In the genomic region with DNA sequence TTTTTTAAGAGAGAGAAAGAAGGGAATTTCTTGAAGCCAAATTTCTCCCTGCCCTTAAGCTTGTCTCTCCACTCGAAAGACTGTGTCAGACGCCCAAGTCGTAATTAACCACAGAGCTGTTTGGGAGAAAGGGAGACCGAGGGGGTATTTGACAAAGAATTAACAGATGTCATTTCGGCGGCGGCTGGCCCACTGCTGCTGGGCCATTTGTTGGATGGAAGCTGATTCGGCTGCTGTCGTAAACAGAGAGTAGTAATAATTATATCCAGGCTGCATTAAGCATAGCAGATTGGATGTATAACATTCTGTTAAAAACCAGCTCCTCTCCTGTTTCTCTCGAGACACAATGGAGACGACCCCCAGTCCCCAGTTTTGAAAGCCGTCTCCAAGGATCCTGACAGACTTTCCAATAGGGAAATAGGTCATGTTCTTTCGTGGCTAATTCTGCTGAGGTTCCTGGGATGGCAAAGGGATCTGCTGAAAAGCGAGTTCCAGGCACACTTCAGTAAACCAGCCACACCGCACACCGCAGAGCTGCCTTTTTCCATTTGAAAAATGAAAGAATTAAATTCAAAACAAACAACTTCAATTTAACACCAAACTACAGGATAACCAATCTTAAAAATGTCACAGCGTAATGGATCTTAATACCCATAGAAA, we compare ENCODE assay signal across 11 cellular contexts.
DNase-seq lines count a peak whose midpoint lies in the region; ATAC-seq lines count a peak whose summit lies in the region.
"Had no signal": no experiment of that assay in that cellular context is flagged by ENCODE, and none has a peak within 500 bp of the region (broad histone marks: within the 10 kb centered on the region; RNA-seq: fewer than 3 reads in every experiment).

No MANE protein-coding gene starts in this region.

- no peak overlapping the region for H3K4me3 Mint-ChIP-seq in activated CD4-positive, alpha-beta memory T cell treated with anti-CD3 and anti-CD28 coated beads for 36 hours
- H3K4me3 Mint-ChIP-seq: activated CD8-positive, alpha-beta memory T cell treated with anti-CD3 and anti-CD28 coated beads, Interleukin-2, amount 10 ng/mL, durations not matched to agents 7 days and 5 days; CD4-positive, CD25-positive, alpha-beta regulatory T cell had no signal

- intact Hi-C loops in activated CD4-positive, alpha-beta memory T cell treated with anti-CD3 and anti-CD28 coated beads for 36 hours (cut with micrococcal nuclease), result no loop called here

- H3K9me3 Mint-ChIP-seq in activated CD4-positive, alpha-beta memory T cell treated with anti-CD3 and anti-CD28 coated beads for 36 hours, result no peaks in the 10 kb centered on the region
- H3K9me3 Mint-ChIP-seq: CD4-positive, CD25-positive, alpha-beta regulatory T cell had no signal

- CTCF ChIA-PET in activated CD4-positive, alpha-beta memory T cell treated with anti-CD3 and anti-CD28 coated beads for 36 hours (lab: Charles Lee), result interaction anchor here (1.0 kb wide), 1 partner anchor 9 kb away, joined by 4 read pairs; no protein-coding TSS in a partner anchor

- peaks cover 3% of the 10 kb centered on the region for H3K27me3 Mint-ChIP-seq in activated CD4-positive, alpha-beta memory T cell treated with anti-CD3 and anti-CD28 coated beads for 36 hours

- no peak overlapping the region for H3K27ac Mint-ChIP-seq in activated CD4-positive, alpha-beta memory T cell treated with anti-CD3 and anti-CD28 coated beads for 36 hours
- H3K27ac Mint-ChIP-seq: activated CD8-positive, alpha-beta memory T cell treated with anti-CD3 and anti-CD28 coated beads, Interleukin-2, amount 10 ng/mL, durations not matched to agents 7 days and 5 days; CD4-positive, CD25-positive, alpha-beta regulatory T cell had no signal

- H3K36me3 Mint-ChIP-seq in activated CD4-positive, alpha-beta memory T cell treated with anti-CD3 and anti-CD28 coated beads for 36 hours, result no peaks in the 10 kb centered on the region
- H3K36me3 Mint-ChIP-seq: activated CD8-positive, alpha-beta memory T cell treated with anti-CD3 and anti-CD28 coated beads, Interleukin-2, amount 10 ng/mL, durations not matched to agents 7 days and 5 days; CD4-positive, CD25-positive, alpha-beta regulatory T cell had no signal

- ATAC-seq in HG02840 (IDR thresholded peaks at IDR 0.05; ENCODE audit: low FRiP score, unreplicated experiment) (no peak), GM19328 (IDR thresholded peaks at IDR 0.05; ENCODE audit: unreplicated experiment) (no peak), HG03139 (IDR thresholded peaks at IDR 0.05; ENCODE audit: unreplicated experiment) (no peak)
- ATAC-seq: activated CD8-positive, alpha-beta memory T cell treated with anti-CD3 and anti-CD28 coated beads, Interleukin-2, amount 10 ng/mL, durations not matched to agents 7 days and 5 days had no signal

- H3K4me1 Mint-ChIP-seq in activated CD4-positive, alpha-beta memory T cell treated with anti-CD3 and anti-CD28 coated beads for 36 hours (ENCODE audit: low read depth), result no peaks in the 10 kb centered on the region
- H3K4me1 Mint-ChIP-seq: activated CD8-positive, alpha-beta memory T cell treated with anti-CD3 and anti-CD28 coated beads, Interleukin-2, amount 10 ng/mL, durations not matched to agents 7 days and 5 days; CD4-positive, CD25-positive, alpha-beta regulatory T cell had no signal

- DNase-seq in EH (ENCODE audit: low read depth), result peak; percentile 6
- peak; percentile 39 for DNase-seq in inferior parietal cortex (ENCODE audit: extremely low spot score)
- DNase-seq in retina, result peak; percentile 79
- no peak for DNase-seq in activated CD4-positive, alpha-beta memory T cell treated with anti-CD3 and anti-CD28 coated beads for 36 hours
- DNase-seq: activated CD8-positive, alpha-beta memory T cell treated with anti-CD3 and anti-CD28 coated beads, Interleukin-2, amount 10 ng/mL, durations not matched to agents 7 days and 5 days; CD4-positive, CD25-positive, alpha-beta regulatory T cell had no signal

- POLR2A ChIA-PET in activated CD4-positive, alpha-beta memory T cell treated with anti-CD3 and anti-CD28 coated beads for 36 hours (lab: Charles Lee), result no interaction called here

- H3K27ac ChIP-seq in angular gyrus (ENCODE audit: low read depth, low read length), result peak overlapping the region; percentile 29
- H3K27ac ChIP-seq: HL-60 had no signal
